Comparison of ENCODE assay signal across 7 cellular contexts in the genomic region with DNA sequence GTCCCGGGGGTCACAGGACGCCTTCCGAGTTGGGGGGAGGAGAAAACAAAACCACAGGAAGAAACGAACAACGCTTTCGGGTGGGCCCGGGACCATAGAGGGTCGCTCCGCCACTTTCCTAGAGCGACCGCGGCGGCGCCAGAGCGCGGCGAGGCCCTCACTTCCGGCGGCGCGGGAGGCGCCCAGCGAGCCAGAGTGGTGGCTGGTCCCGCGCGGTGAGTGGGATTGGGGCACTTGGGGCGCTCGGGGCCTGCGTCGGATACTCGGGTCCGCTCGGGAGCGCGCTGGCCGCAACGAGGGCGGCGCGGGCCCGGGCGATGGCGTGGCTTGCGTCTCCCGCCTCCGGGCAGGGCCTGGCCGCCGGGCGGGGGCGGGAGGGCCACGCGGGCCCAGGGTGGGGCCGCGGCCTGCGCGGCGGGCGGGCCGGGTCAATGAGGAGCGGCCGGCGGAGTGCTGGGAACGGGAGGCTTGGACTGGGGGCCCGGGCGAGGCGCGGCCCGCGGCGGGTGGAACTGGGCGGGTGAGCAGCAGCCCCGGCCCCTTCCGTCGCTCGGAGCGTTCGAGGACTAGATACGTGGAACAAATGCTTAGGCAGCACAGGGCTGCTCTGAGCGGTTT. TPM values are rescaled to one million over a fixed set of nuclear protein-coding genes. Genes with fewer than 3 reads are reported as not detected.
DNase-seq lines count a peak whose midpoint lies in the region; ATAC-seq lines count a peak whose summit lies in the region.

A gene (plus strand): TSS at position 160 of the 618 bp plus-strand sequence. CDS start 2,446 bp downstream, outside the sequence.

- DNase-seq in NCI-H1048 (lab: John Stamatoyannopoulos, UW) (peak; percentile 21), cerebellum (ENCODE audit: low spot score) (peak; percentile 72), kidney tubule cell (ENCODE audit: low spot score) (peak; percentile 60)
- peak; percentile 65 to 69 for DNase-seq in stimulated activated CD4-positive, alpha-beta T cell treated with anti-CD3 and anti-CD28 coated beads, Interleukin-2, amount 100 ng/mL, for 24 hours

- ATAC-seq in GM18498 (IDR thresholded peaks at IDR 0.05; ENCODE audit: unreplicated experiment) (peak; percentile 81), HG02588 (IDR thresholded peaks at IDR 0.05; ENCODE audit: unreplicated experiment) (peak; percentile 68)
- peak; percentile 76 to 85 for ATAC-seq in activated CD4-positive, CD25-positive, alpha-beta regulatory T cell treated with anti-CD3 and anti-CD28 coated beads, Interleukin-2, amount 50 U/mL, for 24 hours

RNA-seq across cellular contexts. Expression of the gene that starts here (rescaled TPM):
- total RNA-seq in cerebellum: 34.9 TPM

Comparison
In these comparisons a context has a peak if more than half of its experiments do, and no peak if none do; other contexts are left out.
1. Peak in every context shown above with its lines: DNase-seq and ATAC-seq.
2. DNase-seq: peak in every context shown above with its lines; median percentile 72 in cerebellum; 67 in stimulated activated CD4-positive, alpha-beta T cell treated with anti-CD3 and anti-CD28 coated beads, Interleukin-2, amount 100 ng/mL, for 24 hours; 60 in kidney tubule cell; 21 in NCI-H1048.